In the genomic region with DNA sequence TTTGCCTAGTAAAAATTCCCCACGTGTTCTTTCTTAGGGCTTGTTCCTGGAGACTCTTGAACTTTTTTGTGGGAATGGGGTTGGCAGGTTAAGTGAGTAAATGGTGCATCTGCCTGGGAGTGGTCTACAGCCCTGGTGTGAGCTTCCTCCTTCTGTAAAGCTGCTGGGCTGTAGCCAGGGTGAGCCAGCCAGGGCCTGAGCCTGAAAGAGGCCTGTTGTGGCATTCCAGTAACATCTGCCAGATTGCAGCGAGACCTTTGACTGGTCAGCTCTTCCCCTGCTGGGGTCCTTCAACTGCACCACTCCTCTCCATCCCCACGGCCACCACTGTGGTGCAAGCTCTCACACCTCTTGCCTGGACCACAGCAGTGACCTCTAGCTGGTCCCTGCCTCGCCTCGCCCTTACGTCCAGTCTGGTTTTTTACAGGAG, we compare ENCODE assay signal across 12 cellular contexts. TPM values are rescaled to one million over a fixed set of nuclear protein-coding genes. Genes with fewer than 3 reads are reported as not detected.
DNase-seq lines count a peak whose midpoint lies in the region; ATAC-seq, FAIRE-seq and TF ChIP-seq lines count a peak whose summit lies in the region.
"Had no signal": no experiment of that assay in that cellular context is flagged by ENCODE, and none has a peak within 500 bp of the region (broad histone marks: within the 10 kb centered on the region; RNA-seq: fewer than 3 reads in every experiment).

No MANE protein-coding gene starts in this region.

- H3K4me2 ChIP-seq in HepG2 (ENCODE audit: low read depth, low read length): no peak overlapping the region

- H3K79me2 ChIP-seq in HepG2 (ENCODE audit: insufficient read depth, low read length): no peaks in the 10 kb centered on the region

- TF ChIP-seq EP300 in HepG2 (IDR thresholded peaks at IDR 0.05; ENCODE audit: low read depth in 2 of 2, low read length in 2 of 2): no peak
- no peak for TF ChIP-seq EP300 in HepG2 (CRISPR knock-in tag; IDR thresholded peaks at IDR 0.05; ENCODE audit: borderline replicate concordance)

- no peaks in the 10 kb centered on the region for H3K9me3 ChIP-seq in liver (ENCODE audit: control insufficient read depth in 4 of 4, low read length in 3 of 4)
- no peaks in the 10 kb centered on the region for H3K9me3 ChIP-seq in HepG2 (ENCODE audit: low read length)
- no peaks in the 10 kb centered on the region for H3K9me3 ChIP-seq in uterus
- H3K9me3 ChIP-seq: Caco-2 had no signal

- H3K9ac ChIP-seq in liver (ENCODE audit: low read depth in 1 of 2, low read length in 2 of 2) (no peak overlapping the region), HepG2 (ENCODE audit: insufficient read depth, low read depth, low read length) (no peak overlapping the region)

- intact Hi-C loops in HepG2 (cut with micrococcal nuclease; ENCODE audit: unreplicated experiment) (no loop called here), uterus (cut with DNase I; ENCODE audit: low total_unique reads) (no loop called here)

- no peaks in the 10 kb centered on the region for H3K27me3 ChIP-seq in liver (ENCODE audit: control insufficient read depth in 4 of 4, insufficient read depth in 4 of 4, low read length in 3 of 4)
- no peaks in the 10 kb centered on the region for H3K27me3 ChIP-seq in HepG2 (ENCODE audit: control insufficient read depth in 1 of 2, insufficient read depth in 2 of 2, low read length in 2 of 2)
- H3K27me3 ChIP-seq in uterus: no peaks in the 10 kb centered on the region

- H3K36me3 Mint-ChIP-seq in endothelial cell (ENCODE audit: low read depth, unreplicated experiment): no peaks in the 10 kb centered on the region
- H3K36me3 Mint-ChIP-seq in activated CD8-positive, alpha-beta memory T cell treated with anti-CD3 and anti-CD28 coated beads, Interleukin-2, amount 10 ng/mL, durations not matched to agents 7 days and 5 days: peaks cover 71% of the 10 kb centered on the region

- no peak for FAIRE-seq in HepG2 (lab: Jason Lieb, UNC)
- FAIRE-seq: islet of Langerhans, K562 had no signal

- no peak overlapping the region for H3K27ac Mint-ChIP-seq in endothelial cell (ENCODE audit: unreplicated experiment)
- H3K27ac Mint-ChIP-seq in activated CD8-positive, alpha-beta memory T cell treated with anti-CD3 and anti-CD28 coated beads, Interleukin-2, amount 10 ng/mL, durations not matched to agents 7 days and 5 days: no peak overlapping the region

- DNase-seq in HepG2 (ENCODE audit: low spot score) (no peak), epithelial cell of esophagus (ENCODE audit: low read depth) (peak; percentile 46), myocyte (ENCODE audit: low read depth) (peak; percentile 24), uterus (no peak), endothelial cell (ENCODE audit: low spot score) (no peak)
- DNase-seq in activated CD8-positive, alpha-beta memory T cell treated with anti-CD3 and anti-CD28 coated beads, Interleukin-2, amount 10 ng/mL, durations not matched to agents 7 days and 5 days: no peak
- DNase-seq: Caco-2, cortex of kidney had no signal

- H3K4me1 ChIP-seq in liver (ENCODE audit: control insufficient read depth in 4 of 4, insufficient read depth in 4 of 4, low read length in 3 of 4) (peaks cover 13 to 79% (median 59%) of the 10 kb centered on the region in 4 donors), HepG2 (ENCODE audit: insufficient read depth, low read length) (peaks cover 44% of the 10 kb centered on the region), uterus (peaks cover 5 to 12% of the 10 kb centered on the region in 2 donors)

- in situ Hi-C loops in HepG2 (cut with HindIII; ENCODE audit: extremely low pct_ligation_motif_present, low pct_unique_long_range_greater_than_20kb): no loop called here

- H2AFZ ChIP-seq in HepG2 (ENCODE audit: low read length): no peak overlapping the region

- POLR2A ChIA-PET in HepG2 (lab: Yijun Ruan, JAX): no interaction called here

- WGBS in liver: 55% methylated on average over 6 of the region's 6 CpGs
- 78% methylated on average over 6 of the region's 6 CpGs for WGBS in HepG2 (ENCODE audit: low lambda C conversion rate)

- peak overlapping the region; percentile 62 to 73 for H3K27ac ChIP-seq in liver (ENCODE audit: low read depth in 1 of 2, low read length in 2 of 2)
- no peak overlapping the region for H3K27ac ChIP-seq in HepG2 (ENCODE audit: extremely low read length, insufficient read depth, low read length)
- H3K27ac ChIP-seq in uterus: peak overlapping the region; percentile 57 to 94

- peaks cover 3% of the 10 kb centered on the region for H3K27me3 Mint-ChIP-seq in endothelial cell (ENCODE audit: unreplicated experiment)
- H3K27me3 Mint-ChIP-seq in activated CD8-positive, alpha-beta memory T cell treated with anti-CD3 and anti-CD28 coated beads, Interleukin-2, amount 10 ng/mL, durations not matched to agents 7 days and 5 days: no peaks in the 10 kb centered on the region

- TF ChIP-seq POLR2A in HepG2 (IDR thresholded peaks at IDR 0.05; ENCODE audit: insufficient read depth in 1 of 2, low read depth in 2 of 2, low read length in 2 of 2): no peak
- TF ChIP-seq POLR2A in uterus (IDR thresholded peaks at IDR 0.05): no peak

- ATAC-seq in HepG2 (no peak; the same call in 2 of the 3 replicates), HG02884 (IDR thresholded peaks at IDR 0.05; ENCODE audit: unreplicated experiment) (no peak)
- ATAC-seq in activated CD8-positive, alpha-beta memory T cell treated with anti-CD3 and anti-CD28 coated beads, Interleukin-2, amount 10 ng/mL, durations not matched to agents 7 days and 5 days: no peak
- ATAC-seq: K562 had no signal

- TF ChIP-seq RAD21 in liver (IDR thresholded peaks at IDR 0.05) (peak; percentile 6 to 14), HepG2 (CRISPR knock-in tag; IDR thresholded peaks at IDR 0.05) (no peak)

- BruUV-seq in HepG2 (replicated peaks; lab: Mats Ljungman, UMichigan): no TSS peak

- H3K36me3 ChIP-seq in liver (ENCODE audit: control insufficient read depth in 4 of 4, insufficient read depth in 3 of 4, low read depth in 1 of 4, low read length in 3 of 4) (no peaks in the 10 kb centered on the region), HepG2 (replicated peaks in 1 of 2; ENCODE audit: control insufficient read depth in 1 of 2, insufficient read depth in 2 of 2, low read length in 2 of 2) (no peaks in the 10 kb centered on the region), uterus (no peaks in the 10 kb centered on the region)

- TF ChIP-seq CTCF in liver (IDR thresholded peaks at IDR 0.05; ENCODE audit: low read depth, low read length, missing input control) (no peak), HepG2 (CRISPR knock-in tag; IDR thresholded peaks at IDR 0.05) (no peak), epithelial cell of esophagus (IDR thresholded peaks at IDR 0.05; ENCODE audit: insufficient read depth, low read depth, low read length, missing control alignments) (no peak), uterus (IDR thresholded peaks at IDR 0.05) (no peak), endothelial cell (IDR thresholded peaks at IDR 0.05; ENCODE audit: unreplicated experiment) (no peak)

- no peaks in the 10 kb centered on the region for H4K20me1 ChIP-seq in HepG2 (ENCODE audit: insufficient read depth, low read length)

- CTCF ChIA-PET in HepG2 (lab: Yijun Ruan, JAX; ENCODE audit: low intra/inter-chr PET ratio, low total read pairs): no interaction called here
- CTCF ChIA-PET in activated CD8-positive, alpha-beta memory T cell treated with anti-CD3 and anti-CD28 coated beads, Interleukin-2, amount 10 ng/mL, durations not matched to agents 7 days and 5 days (lab: Charles Lee): interaction anchor here (0.7 to 3.1 kb wide), 10 partner anchors 9 to 84 kb away, joined by 3 to 16 read pairs (median 6); a partner anchor contains a TSS

- H3K4me3 ChIP-seq in liver (ENCODE audit: low read depth in 1 of 3, low read length in 3 of 3): no peak overlapping the region
- no peak overlapping the region for H3K4me3 ChIP-seq in HepG2 (replicated peaks in 1 of 3; ENCODE audit: insufficient read depth in 1 of 3, low read depth in 2 of 3, low read length in 3 of 3)
- H3K4me3 ChIP-seq in epithelial cell of esophagus (ENCODE audit: low read length): no peak overlapping the region
- no peak overlapping the region for H3K4me3 ChIP-seq in uterus
- H3K4me3 ChIP-seq: K562 had no signal

- no peak overlapping the region for H3K4me3 Mint-ChIP-seq in endothelial cell (ENCODE audit: unreplicated experiment)
- no peak overlapping the region for H3K4me3 Mint-ChIP-seq in activated CD8-positive, alpha-beta memory T cell treated with anti-CD3 and anti-CD28 coated beads, Interleukin-2, amount 10 ng/mL, durations not matched to agents 7 days and 5 days

- no peaks in the 10 kb centered on the region for H3K4me1 Mint-ChIP-seq in endothelial cell (ENCODE audit: unreplicated experiment)
- H3K4me1 Mint-ChIP-seq in activated CD8-positive, alpha-beta memory T cell treated with anti-CD3 and anti-CD28 coated beads, Interleukin-2, amount 10 ng/mL, durations not matched to agents 7 days and 5 days: peaks cover 84% of the 10 kb centered on the region

- no peaks in the 10 kb centered on the region for H3K9me3 Mint-ChIP-seq in endothelial cell (ENCODE audit: unreplicated experiment)
- H3K9me3 Mint-ChIP-seq in activated CD8-positive, alpha-beta memory T cell treated with anti-CD3 and anti-CD28 coated beads, Interleukin-2, amount 10 ng/mL, durations not matched to agents 7 days and 5 days (ENCODE audit: low read depth): no peaks in the 10 kb centered on the region

RNA-seq across cellular contexts. Expression of a gene that starts 47.5 kb away (rescaled TPM):
- total RNA-seq in liver (10 to 100 TPM; 12.4 to 12.7 TPM), HepG2 (2016; rRNA removed; fragmentation: Illumina TruSeq; extraction: Trizol) (4.0 and 7.1 TPM in 2 replicates), myocyte (4.8 and 13.4 TPM in 2 replicates), uterus (10 to 100 TPM in 2 of 4 donors, 1 to 10 TPM in 2; 2.0 to 18.9 (median 10.0) TPM), endothelial cell (ENCODE audit: unreplicated experiment) (1.2 TPM)
- polyA plus RNA-seq in liver (1 to 10 TPM; 3.4 to 4.5 TPM), HepG2 (2011; rRNA removed) (15.1 and 17.1 TPM in 2 replicates)
- 1.7 and 1.8 TPM in 2 replicates for total RNA-seq in HepG2 (2016; cell fraction: cytosol; rRNA removed; fragmentation: Illumina TruSeq; extraction: Trizol; ENCODE audit: low read depth)
- 2.8 and 7.3 TPM in 2 replicates for total RNA-seq in HepG2 (2016; cell fraction: insoluble cytoplasmic fraction; rRNA removed; fragmentation: Illumina TruSeq; extraction: Trizol)
- 4.9 and 5.0 TPM in 2 replicates for total RNA-seq in HepG2 (2016; cell fraction: membrane; rRNA removed; fragmentation: Illumina TruSeq; extraction: Trizol)
- total RNA-seq in HepG2 (2016; cell fraction: nucleus; rRNA removed; fragmentation: Illumina TruSeq; extraction: Trizol): 9.2 and 10.1 TPM in 2 replicates
- polyA plus RNA-seq in HepG2 (2011; cell fraction: cytosol; rRNA removed): 9.8 and 10.8 TPM in 2 replicates
- polyA plus RNA-seq in HepG2 (2011; cell fraction: nucleus; rRNA removed): 31.0 and 32.0 TPM in 2 replicates
- 4.3 and 4.5 TPM in 2 replicates for polyA plus RNA-seq in HepG2 (2012)
- 1.2 and 1.3 TPM in 2 replicates for polyA plus RNA-seq in HepG2 (2016; cell fraction: cytosol; fragmentation: Illumina TruSeq; extraction: Trizol; ENCODE audit: low read depth)
- 3.2 and 3.9 TPM in 2 replicates for polyA plus RNA-seq in HepG2 (2016; cell fraction: insoluble cytoplasmic fraction; fragmentation: Illumina TruSeq; extraction: Trizol; ENCODE audit: low read depth)
- 2.6 TPM in 2 replicates for polyA plus RNA-seq in HepG2 (2016; cell fraction: membrane; fragmentation: Illumina TruSeq; extraction: Trizol; ENCODE audit: low read depth)
- 16.4 and 21.5 TPM in 2 replicates for polyA plus RNA-seq in HepG2 (2016; cell fraction: nucleus; fragmentation: Illumina TruSeq; extraction: Trizol; ENCODE audit: insufficient read depth, low read depth)
- polyA minus RNA-seq in HepG2 (2011; rRNA and poly(A)+ RNA removed; ENCODE audit: low replicate concordance): 40.2 and 159 TPM in 2 replicates
- polyA minus RNA-seq in HepG2 (2011; cell fraction: cytosol; rRNA and poly(A)+ RNA removed): 4.4 and 5.1 TPM in 2 replicates
- polyA minus RNA-seq in HepG2 (2011; cell fraction: nucleus; rRNA and poly(A)+ RNA removed): 10.6 and 10.7 TPM in 2 replicates
- polyA plus RNA-seq in myocyte (2012): 13.1 TPM
- total RNA-seq in activated CD8-positive, alpha-beta memory T cell treated with anti-CD3 and anti-CD28 coated beads, Interleukin-2, amount 10 ng/mL, durations not matched to agents 7 days and 5 days: 1 to 10 TPM; 3.9 to 4.5 TPM

Comparison
In these comparisons a context has a peak if more than half of its experiments do, and no peak if none do; other contexts are left out.
1. DNase-seq: peak in epithelial cell of esophagus (single experiment) and myocyte (single experiment); none in HepG2 (single experiment), uterus (0 of 2), endothelial cell (single experiment) and activated CD8-positive, alpha-beta memory T cell treated with anti-CD3 and anti-CD28 coated beads, Interleukin-2, amount 10 ng/mL, durations not matched to agents 7 days and 5 days (single experiment).